ENCODE assay signal across 13 cellular contexts in the genomic region with DNA sequence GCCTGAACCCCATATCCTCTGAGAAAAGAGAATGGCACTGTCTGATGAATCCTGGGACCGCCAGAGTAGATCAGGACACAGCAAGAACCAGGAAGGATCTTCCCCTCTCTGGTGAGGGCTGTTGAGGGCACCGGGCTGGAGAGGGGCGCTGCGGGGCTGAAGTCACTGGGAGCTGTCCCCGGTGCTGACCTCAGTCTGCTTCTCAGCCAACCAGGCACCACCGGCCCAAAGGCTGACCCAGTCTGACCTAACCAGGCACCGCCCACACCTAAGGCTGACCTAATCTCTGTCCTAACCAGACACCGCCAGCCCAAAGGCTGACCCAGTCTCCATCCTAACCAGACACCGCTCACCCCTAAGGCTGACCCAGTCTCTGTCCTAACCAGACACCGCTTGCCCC.
A peak's percentile ranks its signal among the peaks of the same experiment; 100 is the strongest.
DNase-seq lines count a peak whose midpoint lies in the region; TF ChIP-seq lines count a peak whose summit lies in the region.
"Had no signal": no experiment of that assay in that cellular context is flagged by ENCODE, and none has a peak within 500 bp of the region (broad histone marks: within the 10 kb centered on the region; RNA-seq: fewer than 3 reads in every experiment).

No MANE protein-coding gene starts in this region.

- TF ChIP-seq EP300 in Ishikawa (IDR thresholded peaks at IDR 0.05; ENCODE audit: borderline replicate concordance), result no peak

- H3K4me3 ChIP-seq in choroid plexus epithelial cell (ENCODE audit: low read depth, low read length), result no peak overlapping the region

- no peak for TF ChIP-seq RAD21 in Ishikawa (IDR thresholded peaks at IDR 0.05; ENCODE audit: low read depth)

- DNase-seq in D341Med (ENCODE audit: low spot score) (peak; percentile 33), choroid plexus epithelial cell (ENCODE audit: low read depth) (peak; percentile 4), myocyte (ENCODE audit: low read depth) (peak; percentile 36), NCI-H1048 (lab: John Stamatoyannopoulos, UW) (no peak), hypothalamus (lab: John Stamatoyannopoulos, UW) (no peak), SIG-M5 (lab: John Stamatoyannopoulos, UW) (no peak), cortex of kidney (lab: John Stamatoyannopoulos, UW) (no peak)
- DNase-seq: activated gamma-delta T cell treated with Interleukin-2 at 50 U/mL for 16 hours; C1 segment of cervical spinal cord; glutamatergic neuron; NCI-H1105 treated with DMSO at 0.1 percent for 48 hours; stimulated activated CD4-positive, alpha-beta T cell treated with anti-CD3 and anti-CD28 coated beads, Interleukin-15, amount 100 ng/mL, for 24 hours had no signal

- TF ChIP-seq CTCF in choroid plexus epithelial cell (conservative IDR thresholded peaks at IDR 0.05; ENCODE audit: low read depth, low read length), result no peak

TF ChIP-seq in Ishikawa, 13 proteins besides CTCF, POLR2A, EP300 and RAD21:
- TF ChIP-seq EGR1 (IDR thresholded peaks at IDR 0.05), result no peak
- TF ChIP-seq, protein P1, sequence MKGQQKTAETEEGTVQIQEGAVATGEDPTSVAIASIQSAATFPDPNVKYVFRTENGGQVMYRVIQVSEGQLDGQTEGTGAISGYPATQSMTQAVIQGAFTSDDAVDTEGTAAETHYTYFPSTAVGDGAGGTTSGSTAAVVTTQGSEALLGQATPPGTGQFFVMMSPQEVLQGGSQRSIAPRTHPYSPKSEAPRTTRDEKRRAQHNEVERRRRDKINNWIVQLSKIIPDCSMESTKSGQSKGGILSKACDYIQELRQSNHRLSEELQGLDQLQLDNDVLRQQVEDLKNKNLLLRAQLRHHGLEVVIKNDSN (IDR thresholded peaks at IDR 0.05), result no peak
- TF ChIP-seq NFIC (IDR thresholded peaks at IDR 0.05), result no peak
- TF ChIP-seq ZBTB7A (IDR thresholded peaks at IDR 0.05; ENCODE audit: low read depth), result 0 out of 2 replicates have a peak, but pooled peaks have one; percentile 36
- TF ChIP-seq, protein P2, sequence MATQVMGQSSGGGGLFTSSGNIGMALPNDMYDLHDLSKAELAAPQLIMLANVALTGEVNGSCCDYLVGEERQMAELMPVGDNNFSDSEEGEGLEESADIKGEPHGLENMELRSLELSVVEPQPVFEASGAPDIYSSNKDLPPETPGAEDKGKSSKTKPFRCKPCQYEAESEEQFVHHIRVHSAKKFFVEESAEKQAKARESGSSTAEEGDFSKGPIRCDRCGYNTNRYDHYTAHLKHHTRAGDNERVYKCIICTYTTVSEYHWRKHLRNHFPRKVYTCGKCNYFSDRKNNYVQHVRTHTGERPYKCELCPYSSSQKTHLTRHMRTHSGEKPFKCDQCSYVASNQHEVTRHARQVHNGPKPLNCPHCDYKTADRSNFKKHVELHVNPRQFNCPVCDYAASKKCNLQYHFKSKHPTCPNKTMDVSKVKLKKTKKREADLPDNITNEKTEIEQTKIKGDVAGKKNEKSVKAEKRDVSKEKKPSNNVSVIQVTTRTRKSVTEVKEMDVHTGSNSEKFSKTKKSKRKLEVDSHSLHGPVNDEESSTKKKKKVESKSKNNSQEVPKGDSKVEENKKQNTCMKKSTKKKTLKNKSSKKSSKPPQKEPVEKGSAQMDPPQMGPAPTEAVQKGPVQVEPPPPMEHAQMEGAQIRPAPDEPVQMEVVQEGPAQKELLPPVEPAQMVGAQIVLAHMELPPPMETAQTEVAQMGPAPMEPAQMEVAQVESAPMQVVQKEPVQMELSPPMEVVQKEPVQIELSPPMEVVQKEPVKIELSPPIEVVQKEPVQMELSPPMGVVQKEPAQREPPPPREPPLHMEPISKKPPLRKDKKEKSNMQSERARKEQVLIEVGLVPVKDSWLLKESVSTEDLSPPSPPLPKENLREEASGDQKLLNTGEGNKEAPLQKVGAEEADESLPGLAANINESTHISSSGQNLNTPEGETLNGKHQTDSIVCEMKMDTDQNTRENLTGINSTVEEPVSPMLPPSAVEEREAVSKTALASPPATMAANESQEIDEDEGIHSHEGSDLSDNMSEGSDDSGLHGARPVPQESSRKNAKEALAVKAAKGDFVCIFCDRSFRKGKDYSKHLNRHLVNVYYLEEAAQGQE (IDR thresholded peaks at IDR 0.05; ENCODE audit: low read depth), result peak; percentile 96
- TF ChIP-seq, protein P3, sequence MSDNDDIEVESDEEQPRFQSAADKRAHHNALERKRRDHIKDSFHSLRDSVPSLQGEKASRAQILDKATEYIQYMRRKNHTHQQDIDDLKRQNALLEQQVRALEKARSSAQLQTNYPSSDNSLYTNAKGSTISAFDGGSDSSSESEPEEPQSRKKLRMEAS (IDR thresholded peaks at IDR 0.05), result no peak

Comparison
In these comparisons a context has a peak if more than half of its experiments do, and no peak if none do; other contexts are left out.
1. DNase-seq: peak in D341Med (single experiment), choroid plexus epithelial cell (single experiment) and myocyte (single experiment); none in NCI-H1048 (single experiment), hypothalamus (0 of 51), SIG-M5 (single experiment) and cortex of kidney (single experiment).